ENCODE assay signal across 8 cellular contexts in the genomic region with DNA sequence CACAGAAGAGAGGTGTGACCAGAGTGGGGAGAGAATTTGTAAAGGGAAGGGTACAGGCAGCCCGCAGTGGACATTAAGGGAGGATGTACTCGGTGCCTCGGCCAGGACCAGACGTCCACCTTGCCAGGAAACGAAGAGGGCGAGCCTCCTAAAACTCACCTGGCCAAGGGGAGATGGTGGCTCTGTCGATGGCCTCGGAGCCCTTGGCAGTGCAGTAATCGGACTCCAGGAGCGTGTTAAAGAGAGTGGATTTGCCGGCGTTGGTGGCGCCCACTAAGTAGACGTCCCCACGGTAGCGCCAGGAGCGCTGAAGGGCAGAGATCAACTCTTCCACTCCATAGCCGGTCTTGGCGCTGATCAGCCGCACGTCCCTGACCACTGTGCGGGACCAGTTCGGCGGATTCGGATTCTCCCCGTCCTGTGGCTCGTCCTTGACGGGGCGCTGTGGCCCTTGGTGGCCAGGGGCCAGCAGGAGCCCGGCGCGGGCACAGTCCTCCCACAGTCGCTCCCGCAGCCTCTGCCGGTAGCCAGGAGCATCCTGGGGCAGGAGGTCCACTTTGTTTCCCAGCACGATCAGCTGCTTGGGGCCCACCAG. TPM values are rescaled to one million over a fixed set of nuclear protein-coding genes. Genes with fewer than 3 reads are reported as not detected.
DNase-seq lines count a peak whose midpoint lies in the region; ATAC-seq and TF ChIP-seq lines count a peak whose summit lies in the region.

No MANE protein-coding gene starts in this region.

- H3K4me1 Mint-ChIP-seq in endodermal cell (peaks cover 8% of the 10 kb centered on the region), natural killer cell (peaks cover 54 to 59% of the 10 kb centered on the region in 2 donors)

- DNase-seq in NCI-H146 (lab: John Stamatoyannopoulos, UW), result peak; percentile 39
- no peak for DNase-seq in NCI-H146 treated with DMSO at 0.1 percent for 48 hours (lab: John Stamatoyannopoulos, UW; ENCODE audit: unreplicated experiment)
- DNase-seq in RPMI8226, result peak; percentile 8
- DNase-seq in endodermal cell, result no peak
- no peak for DNase-seq in natural killer cell
- no peak for DNase-seq in putamen (ENCODE audit: low spot score)
- DNase-seq in sciatic nerve (ENCODE audit: low spot score), result no peak
- DNase-seq in iPS-NIHi11 (ENCODE audit: low spot score), result no peak

- no peaks in the 10 kb centered on the region for H3K4me1 ChIP-seq in endodermal cell (ENCODE audit: control insufficient read depth, insufficient read depth, low read length)

- ATAC-seq in natural killer cell (no peak), sciatic nerve (no peak)

- H3K36me3 ChIP-seq in endodermal cell (ENCODE audit: control insufficient read depth, insufficient read depth, low read length), result peaks cover 37% of the 10 kb centered on the region

- H3K9ac ChIP-seq in endodermal cell (ENCODE audit: extremely low read depth, low read length, poor library complexity, severe bottlenecking), result peak overlapping the region; percentile 89

- peaks cover 11% of the 10 kb centered on the region for H3K9me3 Mint-ChIP-seq in endodermal cell
- H3K9me3 Mint-ChIP-seq in natural killer cell, result peaks cover 0 to 4% of the 10 kb centered on the region in 2 donors

- H3K4me3 Mint-ChIP-seq in endodermal cell (peak overlapping the region; percentile 92), natural killer cell (peak overlapping the region; percentile 100)

- H3K27me3 Mint-ChIP-seq in endodermal cell (ENCODE audit: insufficient read depth) (no peaks in the 10 kb centered on the region), natural killer cell (ENCODE audit: low read depth in 2 of 2) (no peaks in the 10 kb centered on the region)

- TF ChIP-seq CTCF in endodermal cell (conservative IDR thresholded peaks at IDR 0.05), result no peak
- TF ChIP-seq CTCF in natural killer cell (IDR thresholded peaks at IDR 0.05), result no peak

- H3K36me3 Mint-ChIP-seq in endodermal cell (ENCODE audit: low read depth) (peaks cover 39% of the 10 kb centered on the region), natural killer cell (peaks cover 28% of the 10 kb centered on the region)

- H3K27ac Mint-ChIP-seq in endodermal cell, result peak overlapping the region; percentile 8
- H3K27ac Mint-ChIP-seq in natural killer cell, result peak overlapping the region; percentile 77 to 98

- peaks cover 20% of the 10 kb centered on the region for H3K9me3 ChIP-seq in endodermal cell (ENCODE audit: control insufficient read depth, low read length)

- no peak overlapping the region for H3K27ac ChIP-seq in endodermal cell (ENCODE audit: low read depth, low read length)

- 3 to 6% methylated on average over 29 to 36 of the region's 36 CpGs for WGBS in endodermal cell (ENCODE audit: insufficient coverage in 1 of 2, insufficient read length in 1 of 2), 2 experiments

- H3K27me3 ChIP-seq in endodermal cell (ENCODE audit: control insufficient read depth, insufficient read depth, low read length, poor library complexity, severe bottlenecking), result no peaks in the 10 kb centered on the region

- intact Hi-C loops in natural killer cell (cut with micrococcal nuclease) (loop anchor here (5.0 kb wide), 2 partner anchors 106 to 136 kb away; a partner anchor contains a TSS), sciatic nerve (cut with DNase I) (no loop called here)

- peak overlapping the region; percentile 89 for H3K4me3 ChIP-seq in endodermal cell (ENCODE audit: low read length)

RNA-seq across cellular contexts. Expression of a gene that starts 1.0 kb away (rescaled TPM):
- 10 to 100 TPM; 17.8 to 20.7 TPM for total RNA-seq in endodermal cell
- polyA plus RNA-seq in endodermal cell (2013, experiment 1 of 2), result 19.4 TPM
- 16.1 TPM for polyA plus RNA-seq in endodermal cell (2013, experiment 2 of 2)
- total RNA-seq in natural killer cell, result 10 to 100 TPM; 11.7 to 15.3 (median 13.8) TPM
- 9.5 TPM for total RNA-seq in sciatic nerve

RNA-seq across cellular contexts. Expression of a gene that starts 2.3 kb away (rescaled TPM):
- total RNA-seq in endodermal cell, result 100 to 1,000 TPM; 106 to 112 TPM
- 97.0 TPM for polyA plus RNA-seq in endodermal cell (2013, experiment 1 of 2)
- polyA plus RNA-seq in endodermal cell (2013, experiment 2 of 2), result 88.5 TPM
- total RNA-seq in natural killer cell, result 100 to 1,000 TPM; 108 to 113 (median 110) TPM
- total RNA-seq in sciatic nerve, result 68.1 TPM

Comparison
In these comparisons a context has a peak if more than half of its experiments do, and no peak if none do; other contexts are left out.
1. DNase-seq: peak in NCI-H146 (single experiment) and RPMI8226 (single experiment); none in NCI-H146 treated with DMSO at 0.1 percent for 48 hours (single experiment), endodermal cell (single experiment), natural killer cell (single experiment), putamen (single experiment), sciatic nerve (single experiment) and iPS-NIHi11 (single experiment).